In the genomic region with DNA sequence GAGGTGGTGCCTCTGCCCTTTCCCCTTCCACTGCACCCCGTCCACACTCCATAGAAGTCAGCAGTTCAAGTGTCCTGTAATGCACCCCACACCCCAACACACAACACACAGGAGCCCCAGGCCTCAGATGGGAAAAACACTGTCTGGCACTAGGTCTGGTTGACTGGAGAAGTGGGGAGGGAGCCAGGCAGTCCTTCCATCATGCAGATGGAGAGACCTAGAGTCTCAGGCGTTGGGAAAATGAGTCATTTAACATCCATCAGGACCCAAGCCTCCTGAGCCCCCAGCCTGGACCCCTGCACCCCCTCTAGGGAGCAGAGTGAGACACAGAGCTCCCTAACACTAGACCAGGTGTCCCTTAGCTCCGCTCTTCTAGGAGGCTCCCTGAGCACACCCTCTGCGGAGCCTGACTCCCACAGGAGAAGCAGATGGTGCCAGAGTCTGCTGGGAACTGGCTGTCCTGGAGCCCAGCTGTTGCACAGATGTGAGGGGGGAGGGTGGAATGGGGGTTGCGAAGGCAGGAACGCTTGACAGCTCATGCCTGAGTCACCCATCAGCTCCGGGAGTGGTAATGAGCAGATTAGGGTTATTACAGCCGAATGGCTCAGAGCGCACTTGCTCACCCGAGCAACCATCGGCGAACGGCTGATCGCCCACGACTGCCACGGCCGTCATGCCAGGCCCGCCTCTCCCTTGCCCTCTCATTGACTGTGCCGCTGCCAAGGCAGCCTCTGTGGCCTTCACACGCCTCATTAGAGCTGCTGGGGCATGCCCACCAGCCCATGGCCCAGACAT, we compare ENCODE assay signal across 1 cellular context.
A peak's percentile ranks its signal among the peaks of the same experiment; 100 is the strongest.
TF ChIP-seq lines count a peak whose summit lies in the region.

No MANE protein-coding gene starts in this region.

TF ChIP-seq in K562, 482 proteins besides CTCF, POLR2A, EP300 and RAD21 (continued from another document and continues in another):
- TF ChIP-seq, protein P1, sequence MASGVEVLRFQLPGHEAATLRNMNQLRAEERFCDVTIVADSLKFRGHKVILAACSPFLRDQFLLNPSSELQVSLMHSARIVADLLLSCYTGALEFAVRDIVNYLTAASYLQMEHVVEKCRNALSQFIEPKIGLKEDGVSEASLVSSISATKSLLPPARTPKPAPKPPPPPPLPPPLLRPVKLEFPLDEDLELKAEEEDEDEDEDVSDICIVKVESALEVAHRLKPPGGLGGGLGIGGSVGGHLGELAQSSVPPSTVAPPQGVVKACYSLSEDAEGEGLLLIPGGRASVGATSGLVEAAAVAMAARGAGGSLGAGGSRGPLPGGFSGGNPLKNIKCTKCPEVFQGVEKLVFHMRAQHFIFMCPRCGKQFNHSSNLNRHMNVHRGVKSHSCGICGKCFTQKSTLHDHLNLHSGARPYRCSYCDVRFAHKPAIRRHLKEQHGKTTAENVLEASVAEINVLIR (CRISPR knock-in tag; IDR thresholded peaks at IDR 0.05): no peak
- TF ChIP-seq, protein P2, sequence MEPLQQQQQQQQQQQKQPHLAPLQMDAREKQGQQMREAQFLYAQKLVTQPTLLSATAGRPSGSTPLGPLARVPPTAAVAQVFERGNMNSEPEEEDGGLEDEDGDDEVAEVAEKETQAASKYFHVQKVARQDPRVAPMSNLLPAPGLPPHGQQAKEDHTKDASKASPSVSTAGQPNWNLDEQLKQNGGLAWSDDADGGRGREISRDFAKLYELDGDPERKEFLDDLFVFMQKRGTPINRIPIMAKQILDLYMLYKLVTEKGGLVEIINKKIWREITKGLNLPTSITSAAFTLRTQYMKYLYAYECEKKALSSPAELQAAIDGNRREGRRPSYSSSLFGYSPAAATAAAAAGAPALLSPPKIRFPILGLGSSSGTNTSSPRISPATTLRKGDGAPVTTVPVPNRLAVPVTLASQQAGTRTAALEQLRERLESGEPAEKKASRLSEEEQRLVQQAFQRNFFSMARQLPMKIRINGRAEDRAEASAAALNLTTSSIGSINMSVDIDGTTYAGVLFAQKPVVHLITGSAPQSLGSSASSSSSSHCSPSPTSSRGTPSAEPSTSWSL (CRISPR knock-in tag; IDR thresholded peaks at IDR 0.05; ENCODE audit: borderline replicate concordance): no peak
- no peak for TF ChIP-seq XRCC4 (IDR thresholded peaks at IDR 0.05; ENCODE audit: extremely low read depth, insufficient read depth, insufficient read length)
- TF ChIP-seq DDX20 (tag; IDR thresholded peaks at IDR 0.05; ENCODE audit: low read depth): no peak
- no peak for TF ChIP-seq IFI16 (CRISPR knock-in tag; IDR thresholded peaks at IDR 0.05)
- no peak for TF ChIP-seq NEUROD1 (IDR thresholded peaks at IDR 0.05; ENCODE audit: borderline replicate concordance, low read depth, low read length, partially characterized antibody)
- no peak for TF ChIP-seq ZNF695 (CRISPR knock-in tag; IDR thresholded peaks at IDR 0.05)
- TF ChIP-seq RCOR1 (IDR thresholded peaks at IDR 0.05; ENCODE audit: borderline replicate concordance in 1 of 2, low read depth in 2 of 2, low read length in 2 of 2): no peak
- TF ChIP-seq HDGF (IDR thresholded peaks at IDR 0.05): no peak
- no peak for TF ChIP-seq POLR3G (IDR thresholded peaks at IDR 0.05; ENCODE audit: extremely low read depth, insufficient read length, insufficient replicate concordance)
- TF ChIP-seq HNRNPK (IDR thresholded peaks at IDR 0.05; ENCODE audit: low read depth, low read length, poor library complexity, severe bottlenecking): no peak
- 0 out of 2 replicates have a peak, but pooled peaks have one; percentile 26 for TF ChIP-seq BCOR (IDR thresholded peaks at IDR 0.05)
- no peak for TF ChIP-seq MAFG (tag; conservative IDR thresholded peaks at IDR 0.05)
- no peak for TF ChIP-seq SP2 (IDR thresholded peaks at IDR 0.05; ENCODE audit: extremely low read depth, low read depth, low read length, poor library complexity, severe bottlenecking)
- TF ChIP-seq, protein P3, sequence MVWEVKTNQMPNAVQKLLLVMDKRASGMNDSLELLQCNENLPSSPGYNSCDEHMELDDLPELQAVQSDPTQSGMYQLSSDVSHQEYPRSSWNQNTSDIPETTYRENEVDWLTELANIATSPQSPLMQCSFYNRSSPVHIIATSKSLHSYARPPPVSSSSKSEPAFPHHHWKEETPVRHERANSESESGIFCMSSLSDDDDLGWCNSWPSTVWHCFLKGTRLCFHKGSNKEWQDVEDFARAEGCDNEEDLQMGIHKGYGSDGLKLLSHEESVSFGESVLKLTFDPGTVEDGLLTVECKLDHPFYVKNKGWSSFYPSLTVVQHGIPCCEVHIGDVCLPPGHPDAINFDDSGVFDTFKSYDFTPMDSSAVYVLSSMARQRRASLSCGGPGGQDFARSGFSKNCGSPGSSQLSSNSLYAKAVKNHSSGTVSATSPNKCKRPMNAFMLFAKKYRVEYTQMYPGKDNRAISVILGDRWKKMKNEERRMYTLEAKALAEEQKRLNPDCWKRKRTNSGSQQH (CRISPR knock-in tag; IDR thresholded peaks at IDR 0.05): no peak
- TF ChIP-seq, protein P4, sequence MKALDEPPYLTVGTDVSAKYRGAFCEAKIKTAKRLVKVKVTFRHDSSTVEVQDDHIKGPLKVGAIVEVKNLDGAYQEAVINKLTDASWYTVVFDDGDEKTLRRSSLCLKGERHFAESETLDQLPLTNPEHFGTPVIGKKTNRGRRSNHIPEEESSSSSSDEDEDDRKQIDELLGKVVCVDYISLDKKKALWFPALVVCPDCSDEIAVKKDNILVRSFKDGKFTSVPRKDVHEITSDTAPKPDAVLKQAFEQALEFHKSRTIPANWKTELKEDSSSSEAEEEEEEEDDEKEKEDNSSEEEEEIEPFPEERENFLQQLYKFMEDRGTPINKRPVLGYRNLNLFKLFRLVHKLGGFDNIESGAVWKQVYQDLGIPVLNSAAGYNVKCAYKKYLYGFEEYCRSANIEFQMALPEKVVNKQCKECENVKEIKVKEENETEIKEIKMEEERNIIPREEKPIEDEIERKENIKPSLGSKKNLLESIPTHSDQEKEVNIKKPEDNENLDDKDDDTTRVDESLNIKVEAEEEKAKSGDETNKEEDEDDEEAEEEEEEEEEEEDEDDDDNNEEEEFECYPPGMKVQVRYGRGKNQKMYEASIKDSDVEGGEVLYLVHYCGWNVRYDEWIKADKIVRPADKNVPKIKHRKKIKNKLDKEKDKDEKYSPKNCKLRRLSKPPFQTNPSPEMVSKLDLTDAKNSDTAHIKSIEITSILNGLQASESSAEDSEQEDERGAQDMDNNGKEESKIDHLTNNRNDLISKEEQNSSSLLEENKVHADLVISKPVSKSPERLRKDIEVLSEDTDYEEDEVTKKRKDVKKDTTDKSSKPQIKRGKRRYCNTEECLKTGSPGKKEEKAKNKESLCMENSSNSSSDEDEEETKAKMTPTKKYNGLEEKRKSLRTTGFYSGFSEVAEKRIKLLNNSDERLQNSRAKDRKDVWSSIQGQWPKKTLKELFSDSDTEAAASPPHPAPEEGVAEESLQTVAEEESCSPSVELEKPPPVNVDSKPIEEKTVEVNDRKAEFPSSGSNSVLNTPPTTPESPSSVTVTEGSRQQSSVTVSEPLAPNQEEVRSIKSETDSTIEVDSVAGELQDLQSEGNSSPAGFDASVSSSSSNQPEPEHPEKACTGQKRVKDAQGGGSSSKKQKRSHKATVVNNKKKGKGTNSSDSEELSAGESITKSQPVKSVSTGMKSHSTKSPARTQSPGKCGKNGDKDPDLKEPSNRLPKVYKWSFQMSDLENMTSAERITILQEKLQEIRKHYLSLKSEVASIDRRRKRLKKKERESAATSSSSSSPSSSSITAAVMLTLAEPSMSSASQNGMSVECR (CRISPR knock-in tag; IDR thresholded peaks at IDR 0.05): peak; percentile 68
- TF ChIP-seq, protein P5, sequence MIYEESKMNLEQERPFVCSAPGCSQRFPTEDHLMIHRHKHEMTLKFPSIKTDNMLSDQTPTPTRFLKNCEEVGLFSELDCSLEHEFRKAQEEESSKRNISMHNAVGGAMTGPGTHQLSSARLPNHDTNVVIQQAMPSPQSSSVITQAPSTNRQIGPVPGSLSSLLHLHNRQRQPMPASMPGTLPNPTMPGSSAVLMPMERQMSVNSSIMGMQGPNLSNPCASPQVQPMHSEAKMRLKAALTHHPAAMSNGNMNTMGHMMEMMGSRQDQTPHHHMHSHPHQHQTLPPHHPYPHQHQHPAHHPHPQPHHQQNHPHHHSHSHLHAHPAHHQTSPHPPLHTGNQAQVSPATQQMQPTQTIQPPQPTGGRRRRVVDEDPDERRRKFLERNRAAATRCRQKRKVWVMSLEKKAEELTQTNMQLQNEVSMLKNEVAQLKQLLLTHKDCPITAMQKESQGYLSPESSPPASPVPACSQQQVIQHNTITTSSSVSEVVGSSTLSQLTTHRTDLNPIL (CRISPR knock-in tag; IDR thresholded peaks at IDR 0.05): no peak
- no peak for TF ChIP-seq ZKSCAN8 (CRISPR knock-in tag; IDR thresholded peaks at IDR 0.05)
- TF ChIP-seq, protein P6, sequence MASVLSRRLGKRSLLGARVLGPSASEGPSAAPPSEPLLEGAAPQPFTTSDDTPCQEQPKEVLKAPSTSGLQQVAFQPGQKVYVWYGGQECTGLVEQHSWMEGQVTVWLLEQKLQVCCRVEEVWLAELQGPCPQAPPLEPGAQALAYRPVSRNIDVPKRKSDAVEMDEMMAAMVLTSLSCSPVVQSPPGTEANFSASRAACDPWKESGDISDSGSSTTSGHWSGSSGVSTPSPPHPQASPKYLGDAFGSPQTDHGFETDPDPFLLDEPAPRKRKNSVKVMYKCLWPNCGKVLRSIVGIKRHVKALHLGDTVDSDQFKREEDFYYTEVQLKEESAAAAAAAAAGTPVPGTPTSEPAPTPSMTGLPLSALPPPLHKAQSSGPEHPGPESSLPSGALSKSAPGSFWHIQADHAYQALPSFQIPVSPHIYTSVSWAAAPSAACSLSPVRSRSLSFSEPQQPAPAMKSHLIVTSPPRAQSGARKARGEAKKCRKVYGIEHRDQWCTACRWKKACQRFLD (CRISPR knock-in tag; IDR thresholded peaks at IDR 0.05): peak; percentile 80; the same call in 1 of the 2 replicates
- TF ChIP-seq ZNF766 (CRISPR knock-in tag; conservative IDR thresholded peaks at IDR 0.05): no peak
- TF ChIP-seq NCOA6 (IDR thresholded peaks at IDR 0.05): no peak
- no peak for TF ChIP-seq RBM22 (IDR thresholded peaks at IDR 0.05; ENCODE audit: low read depth, low read length, poor library complexity, severe bottlenecking)
- no peak for TF ChIP-seq ZNF77 (CRISPR knock-in tag; IDR thresholded peaks at IDR 0.05)
- no peak for TF ChIP-seq ZNF445 (CRISPR knock-in tag; IDR thresholded peaks at IDR 0.05; ENCODE audit: low read depth)
- TF ChIP-seq, protein P7, sequence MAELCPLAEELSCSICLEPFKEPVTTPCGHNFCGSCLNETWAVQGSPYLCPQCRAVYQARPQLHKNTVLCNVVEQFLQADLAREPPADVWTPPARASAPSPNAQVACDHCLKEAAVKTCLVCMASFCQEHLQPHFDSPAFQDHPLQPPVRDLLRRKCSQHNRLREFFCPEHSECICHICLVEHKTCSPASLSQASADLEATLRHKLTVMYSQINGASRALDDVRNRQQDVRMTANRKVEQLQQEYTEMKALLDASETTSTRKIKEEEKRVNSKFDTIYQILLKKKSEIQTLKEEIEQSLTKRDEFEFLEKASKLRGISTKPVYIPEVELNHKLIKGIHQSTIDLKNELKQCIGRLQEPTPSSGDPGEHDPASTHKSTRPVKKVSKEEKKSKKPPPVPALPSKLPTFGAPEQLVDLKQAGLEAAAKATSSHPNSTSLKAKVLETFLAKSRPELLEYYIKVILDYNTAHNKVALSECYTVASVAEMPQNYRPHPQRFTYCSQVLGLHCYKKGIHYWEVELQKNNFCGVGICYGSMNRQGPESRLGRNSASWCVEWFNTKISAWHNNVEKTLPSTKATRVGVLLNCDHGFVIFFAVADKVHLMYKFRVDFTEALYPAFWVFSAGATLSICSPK (IDR thresholded peaks at IDR 0.05; ENCODE audit: borderline replicate concordance): no peak
- no peak for TF ChIP-seq MTA1 (IDR thresholded peaks at IDR 0.05; ENCODE audit: borderline replicate concordance)
- TF ChIP-seq, protein P8, sequence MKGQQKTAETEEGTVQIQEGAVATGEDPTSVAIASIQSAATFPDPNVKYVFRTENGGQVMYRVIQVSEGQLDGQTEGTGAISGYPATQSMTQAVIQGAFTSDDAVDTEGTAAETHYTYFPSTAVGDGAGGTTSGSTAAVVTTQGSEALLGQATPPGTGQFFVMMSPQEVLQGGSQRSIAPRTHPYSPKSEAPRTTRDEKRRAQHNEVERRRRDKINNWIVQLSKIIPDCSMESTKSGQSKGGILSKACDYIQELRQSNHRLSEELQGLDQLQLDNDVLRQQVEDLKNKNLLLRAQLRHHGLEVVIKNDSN (CRISPR knock-in tag; IDR thresholded peaks at IDR 0.05): no peak
- peak; percentile 76; the same call in 1 of the 2 replicates for TF ChIP-seq MYNN (IDR thresholded peaks at IDR 0.05)
- TF ChIP-seq MYNN (CRISPR knock-in tag; IDR thresholded peaks at IDR 0.05): no peak
- no peak for TF ChIP-seq PHF8 (IDR thresholded peaks at IDR 0.05; ENCODE audit: borderline replicate concordance, low read length)
- peak; percentile 97 for TF ChIP-seq CBFA2T2 (conservative IDR thresholded peaks at IDR 0.05)
- TF ChIP-seq DNMT1 (IDR thresholded peaks at IDR 0.05): no peak
- TF ChIP-seq ZNF79 (CRISPR knock-in tag; IDR thresholded peaks at IDR 0.05; ENCODE audit: low read depth): no peak
- TF ChIP-seq U2AF1 (optimal IDR thresholded peaks at IDR 0.05; ENCODE audit: low read depth, low read length): no peak
- no peak for TF ChIP-seq XRCC3 (IDR thresholded peaks at IDR 0.05)
- TF ChIP-seq, protein P9, sequence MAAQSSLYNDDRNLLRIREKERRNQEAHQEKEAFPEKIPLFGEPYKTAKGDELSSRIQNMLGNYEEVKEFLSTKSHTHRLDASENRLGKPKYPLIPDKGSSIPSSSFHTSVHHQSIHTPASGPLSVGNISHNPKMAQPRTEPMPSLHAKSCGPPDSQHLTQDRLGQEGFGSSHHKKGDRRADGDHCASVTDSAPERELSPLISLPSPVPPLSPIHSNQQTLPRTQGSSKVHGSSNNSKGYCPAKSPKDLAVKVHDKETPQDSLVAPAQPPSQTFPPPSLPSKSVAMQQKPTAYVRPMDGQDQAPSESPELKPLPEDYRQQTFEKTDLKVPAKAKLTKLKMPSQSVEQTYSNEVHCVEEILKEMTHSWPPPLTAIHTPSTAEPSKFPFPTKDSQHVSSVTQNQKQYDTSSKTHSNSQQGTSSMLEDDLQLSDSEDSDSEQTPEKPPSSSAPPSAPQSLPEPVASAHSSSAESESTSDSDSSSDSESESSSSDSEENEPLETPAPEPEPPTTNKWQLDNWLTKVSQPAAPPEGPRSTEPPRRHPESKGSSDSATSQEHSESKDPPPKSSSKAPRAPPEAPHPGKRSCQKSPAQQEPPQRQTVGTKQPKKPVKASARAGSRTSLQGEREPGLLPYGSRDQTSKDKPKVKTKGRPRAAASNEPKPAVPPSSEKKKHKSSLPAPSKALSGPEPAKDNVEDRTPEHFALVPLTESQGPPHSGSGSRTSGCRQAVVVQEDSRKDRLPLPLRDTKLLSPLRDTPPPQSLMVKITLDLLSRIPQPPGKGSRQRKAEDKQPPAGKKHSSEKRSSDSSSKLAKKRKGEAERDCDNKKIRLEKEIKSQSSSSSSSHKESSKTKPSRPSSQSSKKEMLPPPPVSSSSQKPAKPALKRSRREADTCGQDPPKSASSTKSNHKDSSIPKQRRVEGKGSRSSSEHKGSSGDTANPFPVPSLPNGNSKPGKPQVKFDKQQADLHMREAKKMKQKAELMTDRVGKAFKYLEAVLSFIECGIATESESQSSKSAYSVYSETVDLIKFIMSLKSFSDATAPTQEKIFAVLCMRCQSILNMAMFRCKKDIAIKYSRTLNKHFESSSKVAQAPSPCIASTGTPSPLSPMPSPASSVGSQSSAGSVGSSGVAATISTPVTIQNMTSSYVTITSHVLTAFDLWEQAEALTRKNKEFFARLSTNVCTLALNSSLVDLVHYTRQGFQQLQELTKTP (IDR thresholded peaks at IDR 0.05; ENCODE audit: low read depth in 1 of 2, partially characterized antibody in 2 of 2): no peak
- TF ChIP-seq ZKSCAN3 (CRISPR knock-in tag; IDR thresholded peaks at IDR 0.05): no peak
- TF ChIP-seq CBX2 (IDR thresholded peaks at IDR 0.05; ENCODE audit: insufficient read depth, low read length, poor library complexity, severe bottlenecking): no peak
